9 cellular contexts compared by ENCODE assay signal in genomic region chr5:130198927-130199326, GRCh38.
DNase-seq lines count a peak whose midpoint lies in the region; ATAC-seq, FAIRE-seq and TF ChIP-seq lines count a peak whose summit lies in the region.
"Had no signal": no experiment of that assay in that cellular context is flagged by ENCODE, and none has a peak within 500 bp of the region (broad histone marks: within the 10 kb centered on the region; RNA-seq: fewer than 3 reads in every experiment).

No MANE protein-coding gene starts in this region.

- intact Hi-C loops in HepG2 (cut with micrococcal nuclease; ENCODE audit: unreplicated experiment), result loop anchor here (1.0 to 2.0 kb wide), 2 partner anchors 346 to 522 kb away; no protein-coding TSS in a partner anchor
- intact Hi-C loops in right lobe of liver (cut with DNase I), result no loop called here
- intact Hi-C loops in activated CD4-positive, alpha-beta T cell treated with anti-CD3 and anti-CD28 coated beads, Interleukin-2, amount 10 ng/mL, durations not matched to agents 24 days and 14 days (cut with micrococcal nuclease), result no loop called here
- intact Hi-C loops in stomach (cut with DNase I; ENCODE audit: low total_unique reads), result no loop called here

- H3K4me1 Mint-ChIP-seq in activated CD4-positive, alpha-beta T cell treated with anti-CD3 and anti-CD28 coated beads, Interleukin-2, amount 10 ng/mL, durations not matched to agents 24 days and 14 days, result no peaks in the 10 kb centered on the region

- in situ Hi-C loops in HepG2 (cut with HindIII; ENCODE audit: extremely low pct_ligation_motif_present, low pct_unique_long_range_greater_than_20kb), result no loop called here
- in situ Hi-C loops in brain microvascular endothelial cell (cut with HindIII; ENCODE audit: low pct_ligation_motif_present, low sequenced_read_pairs), result no loop called here

- FAIRE-seq in HepG2 (lab: Jason Lieb, UNC), result no peak

- no TSS peak for BruUV-seq in HepG2 (replicated peaks; lab: Mats Ljungman, UMichigan)

- TF ChIP-seq POLR2A in HepG2 (IDR thresholded peaks at IDR 0.05; ENCODE audit: insufficient read depth in 1 of 2, low read depth in 2 of 2, low read length in 2 of 2), result no peak
- no peak for TF ChIP-seq POLR2A in right lobe of liver (IDR thresholded peaks at IDR 0.05)
- TF ChIP-seq POLR2A in stomach (IDR thresholded peaks at IDR 0.05), result no peak

- ATAC-seq in HepG2 (peak; percentile 69), right lobe of liver (no peak), HG03354 (IDR thresholded peaks at IDR 0.05; ENCODE audit: poor library complexity, severe bottlenecking, unreplicated experiment) (peak; percentile 53), HG03045 (IDR thresholded peaks at IDR 0.05; ENCODE audit: unreplicated experiment) (no peak)

- no peak for TF ChIP-seq RAD21 in HepG2 (CRISPR knock-in tag; IDR thresholded peaks at IDR 0.05)

- DNase-seq in HepG2 (ENCODE audit: low spot score) (peak; percentile 28), right lobe of liver (no peak), brain microvascular endothelial cell (peak; percentile 18), T1000 (lab: John Stamatoyannopoulos, UW) (no peak), stomach (no peak)
- DNase-seq in activated CD4-positive, alpha-beta T cell treated with anti-CD3 and anti-CD28 coated beads, Interleukin-2, amount 10 ng/mL, durations not matched to agents 24 days and 14 days, result no peak
- DNase-seq: activated CD4-positive, CD25-positive, alpha-beta regulatory T cell treated with anti-CD3 and anti-CD28 coated beads, Interleukin-2, amount 50 U/mL, for 72 hours had no signal

- H4K20me1 ChIP-seq in HepG2 (ENCODE audit: insufficient read depth, low read length), result no peaks in the 10 kb centered on the region

- H3K27ac ChIP-seq in HepG2 (ENCODE audit: extremely low read length, insufficient read depth, low read length), result no peak overlapping the region
- no peak overlapping the region for H3K27ac ChIP-seq in right lobe of liver
- H3K27ac ChIP-seq in brain microvascular endothelial cell, result no peak overlapping the region
- no peak overlapping the region for H3K27ac ChIP-seq in stomach

- no peaks in the 10 kb centered on the region for H3K36me3 Mint-ChIP-seq in activated CD4-positive, alpha-beta T cell treated with anti-CD3 and anti-CD28 coated beads, Interleukin-2, amount 10 ng/mL, durations not matched to agents 24 days and 14 days (ENCODE audit: low read depth)

- H3K4me3 ChIP-seq in HepG2 (replicated peaks in 1 of 3; ENCODE audit: insufficient read depth in 1 of 3, low read depth in 2 of 3, low read length in 3 of 3) (no peak overlapping the region), right lobe of liver (no peak overlapping the region), brain microvascular endothelial cell (ENCODE audit: low read depth, low read length) (no peak overlapping the region), stomach (no peak overlapping the region)

- no peaks in the 10 kb centered on the region for H3K79me2 ChIP-seq in HepG2 (ENCODE audit: insufficient read depth, low read length)

- CTCF ChIA-PET in HepG2 (lab: Yijun Ruan, JAX; ENCODE audit: low intra/inter-chr PET ratio, low total read pairs), result no interaction called here

- no peak overlapping the region for H3K4me2 ChIP-seq in HepG2 (ENCODE audit: low read depth, low read length)

- H3K9me3 Mint-ChIP-seq in activated CD4-positive, alpha-beta T cell treated with anti-CD3 and anti-CD28 coated beads, Interleukin-2, amount 10 ng/mL, durations not matched to agents 24 days and 14 days, result no peaks in the 10 kb centered on the region

- POLR2A ChIA-PET in HepG2 (lab: Yijun Ruan, JAX), result no interaction called here

- no peaks in the 10 kb centered on the region for H3K27me3 Mint-ChIP-seq in activated CD4-positive, alpha-beta T cell treated with anti-CD3 and anti-CD28 coated beads, Interleukin-2, amount 10 ng/mL, durations not matched to agents 24 days and 14 days

- H3K27me3 ChIP-seq in HepG2 (ENCODE audit: control insufficient read depth in 1 of 2, insufficient read depth in 2 of 2, low read length in 2 of 2) (no peaks in the 10 kb centered on the region), right lobe of liver (no peaks in the 10 kb centered on the region), brain microvascular endothelial cell (replicated peaks) (no peaks in the 10 kb centered on the region), stomach (no peaks in the 10 kb centered on the region)

- no peak overlapping the region for H2AFZ ChIP-seq in HepG2 (ENCODE audit: low read length)

- no peak overlapping the region for H3K9ac ChIP-seq in HepG2 (ENCODE audit: insufficient read depth, low read depth, low read length)

- H3K4me3 Mint-ChIP-seq in activated CD4-positive, alpha-beta T cell treated with anti-CD3 and anti-CD28 coated beads, Interleukin-2, amount 10 ng/mL, durations not matched to agents 24 days and 14 days, result no peak overlapping the region

- peak; percentile 52 for TF ChIP-seq CTCF in HepG2 (CRISPR knock-in tag; IDR thresholded peaks at IDR 0.05)
- no peak for TF ChIP-seq CTCF in right lobe of liver (IDR thresholded peaks at IDR 0.05)
- peak; percentile 60 for TF ChIP-seq CTCF in brain microvascular endothelial cell (IDR thresholded peaks at IDR 0.05; ENCODE audit: low read depth, low read length, missing control alignments)
- TF ChIP-seq CTCF in stomach (IDR thresholded peaks at IDR 0.05), result no peak

- H3K27ac Mint-ChIP-seq in activated CD4-positive, alpha-beta T cell treated with anti-CD3 and anti-CD28 coated beads, Interleukin-2, amount 10 ng/mL, durations not matched to agents 24 days and 14 days, result no peak overlapping the region

- H3K36me3 ChIP-seq in HepG2 (replicated peaks in 1 of 2; ENCODE audit: control insufficient read depth in 1 of 2, insufficient read depth in 2 of 2, low read length in 2 of 2) (no peaks in the 10 kb centered on the region), right lobe of liver (no peaks in the 10 kb centered on the region), brain microvascular endothelial cell (replicated peaks) (no peaks in the 10 kb centered on the region), stomach (no peaks in the 10 kb centered on the region)

- H3K4me1 ChIP-seq in HepG2 (ENCODE audit: insufficient read depth, low read length) (no peaks in the 10 kb centered on the region), right lobe of liver (no peaks in the 10 kb centered on the region), stomach (no peaks in the 10 kb centered on the region)

- TF ChIP-seq EP300 in HepG2 (IDR thresholded peaks at IDR 0.05; ENCODE audit: low read depth in 2 of 2, low read length in 2 of 2) (no peak), HepG2 (CRISPR knock-in tag; IDR thresholded peaks at IDR 0.05; ENCODE audit: borderline replicate concordance) (no peak), stomach (IDR thresholded peaks at IDR 0.05) (no peak)

- H3K9me3 ChIP-seq in HepG2 (ENCODE audit: low read length) (peaks cover 17% of the 10 kb centered on the region; the same call in 1 of the 2 replicates), right lobe of liver (no peaks in the 10 kb centered on the region), stomach (peaks cover 0 to 16% (median 4%) of the 10 kb centered on the region in 4 donors)

- 0% methylated on average over 3 of the region's 3 CpGs for WGBS in HepG2 (ENCODE audit: low lambda C conversion rate)
- 24% methylated on average over 3 of the region's 3 CpGs for WGBS in right lobe of liver (ENCODE audit: insufficient coverage, low coverage, low lambda C conversion rate, missing lambda C conversion rate)
- WGBS in stomach, 5 donors, result 56 to 76% (median 62%) methylated on average over 3 of the region's 3 CpGs

TF ChIP-seq in HepG2, 621 proteins besides CTCF, POLR2A, EP300 and RAD21:
- TF ChIP-seq STAG1 (CRISPR knock-in tag; IDR thresholded peaks at IDR 0.05), result peak; percentile 37
- peak; percentile 51 for TF ChIP-seq SMC3 (IDR thresholded peaks at IDR 0.05; ENCODE audit: low read length)
- TF ChIP-seq ARNTL (CRISPR knock-in tag; IDR thresholded peaks at IDR 0.05), result no peak

Comparison
In these comparisons a context has a peak if more than half of its experiments do, and no peak if none do; other contexts are left out.
1. ATAC-seq: peak in HepG2 (single experiment) and HG03354 (single experiment); none in right lobe of liver (0 of 4) and HG03045 (single experiment).
2. DNase-seq: peak in HepG2 (single experiment) and brain microvascular endothelial cell (single experiment); none in right lobe of liver (0 of 3), activated CD4-positive, alpha-beta T cell treated with anti-CD3 and anti-CD28 coated beads, Interleukin-2, amount 10 ng/mL, durations not matched to agents 24 days and 14 days (single experiment), T1000 (single experiment) and stomach (single experiment).
3. CTCF ChIP-seq: peak in HepG2 (single experiment) and brain microvascular endothelial cell (single experiment); none in right lobe of liver (0 of 4) and stomach (0 of 7).